1 cellular context compared by ENCODE assay signal in genomic region chr9:89532944-89533343, GRCh38.
A peak's percentile ranks its signal among the peaks of the same experiment; 100 is the strongest.
TF ChIP-seq lines count a peak whose summit lies in the region.

No MANE protein-coding gene starts in this region.

TF ChIP-seq in HepG2, 621 proteins besides CTCF, POLR2A, EP300 and RAD21:
- TF ChIP-seq ZSCAN12 (CRISPR knock-in tag; IDR thresholded peaks at IDR 0.05), result no peak
- TF ChIP-seq SOX13 (IDR thresholded peaks at IDR 0.05), result no peak
- TF ChIP-seq SOX13 (CRISPR knock-in tag; conservative IDR thresholded peaks at IDR 0.05 in 1 of 2, IDR thresholded peaks at IDR 0.05 in 1 of 2), result no peak
- peak; percentile 27; the same call in 1 of the 2 replicates for TF ChIP-seq HNF4G (IDR thresholded peaks at IDR 0.05; ENCODE audit: borderline replicate concordance, low read depth, low read length)
- TF ChIP-seq HNF4G (CRISPR knock-in tag; IDR thresholded peaks at IDR 0.05; ENCODE audit: borderline replicate concordance, low read depth), result no peak
- no peak for TF ChIP-seq MTF2 (CRISPR knock-in tag; IDR thresholded peaks at IDR 0.05; ENCODE audit: borderline replicate concordance)
- TF ChIP-seq HNF4A (CRISPR knock-in tag; IDR thresholded peaks at IDR 0.05), result peak; percentile 63
- no peak for TF ChIP-seq ZNF572 (CRISPR knock-in tag; IDR thresholded peaks at IDR 0.05)
- TF ChIP-seq ZNF354B (CRISPR knock-in tag; IDR thresholded peaks at IDR 0.05), result no peak
- no peak for TF ChIP-seq RFX3 (CRISPR knock-in tag; IDR thresholded peaks at IDR 0.05)
- no peak for TF ChIP-seq SYNCRIP (IDR thresholded peaks at IDR 0.05; ENCODE audit: insufficient read depth, low read depth, low read length)
- TF ChIP-seq NR2F1 (CRISPR knock-in tag; IDR thresholded peaks at IDR 0.05), result 0 out of 4 replicates have a peak, but pooled peaks of 1 of the 2 experiments have one; percentile 37
- TF ChIP-seq UBTF (CRISPR knock-in tag; IDR thresholded peaks at IDR 0.05), result no peak
- TF ChIP-seq ATF5 (CRISPR knock-in tag; IDR thresholded peaks at IDR 0.05; ENCODE audit: low read depth), result no peak
- TF ChIP-seq HOXA9 (CRISPR knock-in tag; IDR thresholded peaks at IDR 0.05; ENCODE audit: borderline replicate concordance), result no peak
- TF ChIP-seq KLF15 (CRISPR knock-in tag; IDR thresholded peaks at IDR 0.05; ENCODE audit: borderline replicate concordance), result no peak
- TF ChIP-seq RFX5 (IDR thresholded peaks at IDR 0.05; ENCODE audit: low read depth, low read length), result no peak
- no peak for TF ChIP-seq ARNT (IDR thresholded peaks at IDR 0.05)
- TF ChIP-seq ZEB1 (IDR thresholded peaks at IDR 0.05; ENCODE audit: insufficient replicate concordance, low read depth), result no peak
- TF ChIP-seq ZNF3 (CRISPR knock-in tag; IDR thresholded peaks at IDR 0.05), result no peak
- TF ChIP-seq NR2F6 (IDR thresholded peaks at IDR 0.05), result 0 out of 2 replicates have a peak, but pooled peaks have one; percentile 15
- TF ChIP-seq NR2F6 (CRISPR knock-in tag; IDR thresholded peaks at IDR 0.05), result no peak
- no peak for TF ChIP-seq HNRNPUL1 (IDR thresholded peaks at IDR 0.05; ENCODE audit: low read depth, low read length)
- TF ChIP-seq GTF3A (CRISPR knock-in tag; conservative IDR thresholded peaks at IDR 0.05), result no peak
- no peak for TF ChIP-seq E2F1 (CRISPR knock-in tag; IDR thresholded peaks at IDR 0.05)
